Comparison of ENCODE assay signal across 8 cellular contexts in genomic region chr11:85663080-85663729, GRCh38. TPM values are rescaled to one million over a fixed set of nuclear protein-coding genes. Genes with fewer than 3 reads are reported as not detected.
A peak's percentile ranks its signal among the peaks of the same experiment; 100 is the strongest.
DNase-seq lines count a peak whose midpoint lies in the region; ATAC-seq and TF ChIP-seq lines count a peak whose summit lies in the region.

No MANE protein-coding gene starts in this region.

- no peak overlapping the region for H4K8ac ChIP-seq in neuronal stem cell (ENCODE audit: low read depth, low read length)

- H3K23ac ChIP-seq in neuronal stem cell (ENCODE audit: low read depth, low read length, poor library complexity): no peak overlapping the region

- H3K18ac ChIP-seq in neuronal stem cell (ENCODE audit: low read length): no peak overlapping the region

- H2AFZ ChIP-seq in OCI-LY3 (ENCODE audit: low read depth, low read length) (no peak overlapping the region), neuronal stem cell (ENCODE audit: low read length) (no peak overlapping the region)

- H2BK5ac ChIP-seq in neuronal stem cell (ENCODE audit: low read length): no peak overlapping the region

- H3K4me3 ChIP-seq in OCI-LY3 (ENCODE audit: low read length): peak overlapping the region; percentile 90
- peak overlapping the region; percentile 97 for H3K4me3 ChIP-seq in endodermal cell (ENCODE audit: low read length)
- H3K4me3 ChIP-seq in neuronal stem cell (ENCODE audit: low read length in 2 of 2): peak overlapping the region; percentile 84 to 97

- H3K9ac ChIP-seq in OCI-LY3 (ENCODE audit: low read length) (peak overlapping the region; percentile 95), endodermal cell (ENCODE audit: extremely low read depth, low read length, poor library complexity, severe bottlenecking) (peak overlapping the region; percentile 95), neuronal stem cell (ENCODE audit: low read depth, low read length, poor library complexity) (no peak overlapping the region)

- no peak overlapping the region for H2BK15ac ChIP-seq in neuronal stem cell (ENCODE audit: low read length)

- H3K79me2 ChIP-seq in OCI-LY3 (ENCODE audit: low read length): peaks cover 67% of the 10 kb centered on the region

- peaks cover 45% of the 10 kb centered on the region for H3K36me3 Mint-ChIP-seq in endodermal cell (ENCODE audit: low read depth)

- H3K4ac ChIP-seq in neuronal stem cell (ENCODE audit: low read length): no peak overlapping the region

- peaks cover 32% of the 10 kb centered on the region for H3K4me1 Mint-ChIP-seq in endodermal cell

- peak overlapping the region; percentile 98 for H3K4me2 ChIP-seq in OCI-LY3 (ENCODE audit: low read length)
- peak overlapping the region; percentile 53 for H3K4me2 ChIP-seq in neuronal stem cell (ENCODE audit: insufficient read depth, low read length, poor library complexity, severe bottlenecking)

- no peak overlapping the region for H2BK120ac ChIP-seq in neuronal stem cell (ENCODE audit: low read depth, low read length)

- no peak overlapping the region for H4K91ac ChIP-seq in neuronal stem cell (ENCODE audit: low read depth, low read length, poor library complexity)

- H3K9me3 ChIP-seq in OCI-LY3 (ENCODE audit: insufficient read depth, low read length) (no peaks in the 10 kb centered on the region), endodermal cell (ENCODE audit: control insufficient read depth, low read length) (no peaks in the 10 kb centered on the region), neuronal stem cell (replicated peaks in 1 of 2; ENCODE audit: control insufficient read depth in 2 of 2, insufficient read depth in 1 of 2, low read depth in 1 of 2, low read length in 2 of 2) (no peaks in the 10 kb centered on the region)

- no peak overlapping the region for H3K14ac ChIP-seq in neuronal stem cell (ENCODE audit: low read length)

- no peaks in the 10 kb centered on the region for H3K9me3 Mint-ChIP-seq in endodermal cell

- DNase-seq in DMS 273 (lab: John Stamatoyannopoulos, UW; ENCODE audit: unreplicated experiment) (peak; percentile 20), DMS 273 treated with DMSO at 0.1 percent for 48 hours (lab: John Stamatoyannopoulos, UW) (no peak), endodermal cell (no peak), neuronal stem cell (ENCODE audit: low spot score) (no peak), globus pallidus (ENCODE audit: low spot score) (no peak)

- 2 to 3% methylated on average over 7 to 10 of the region's 10 CpGs for WGBS in endodermal cell (ENCODE audit: insufficient coverage in 1 of 2, insufficient read length in 1 of 2), 2 experiments
- no CpG with 5 or more reads among the region's 10 CpGs for WGBS in neuronal stem cell (ENCODE audit: extremely low coverage in 2 of 2, insufficient read length in 2 of 2, insufficient replicate concordance in 1 of 2), 2 donors

- H3K27me3 Mint-ChIP-seq in endodermal cell (ENCODE audit: insufficient read depth): no peaks in the 10 kb centered on the region

- H3K36me3 ChIP-seq in OCI-LY3 (replicated peaks; ENCODE audit: low read depth, low read length) (peaks cover 53% of the 10 kb centered on the region), endodermal cell (ENCODE audit: control insufficient read depth, insufficient read depth, low read length) (peaks cover 44% of the 10 kb centered on the region), neuronal stem cell (replicated peaks in 1 of 2; ENCODE audit: control insufficient read depth in 2 of 2, insufficient read depth in 2 of 2, low read length in 2 of 2) (peaks cover 3 to 56% of the 10 kb centered on the region in 2 donors)

- no peak overlapping the region for H2BK12ac ChIP-seq in neuronal stem cell (ENCODE audit: low read length)

- ATAC-seq in GM21423 (IDR thresholded peaks at IDR 0.05; ENCODE audit: unreplicated experiment) (no peak), GM21515 (IDR thresholded peaks at IDR 0.05; ENCODE audit: unreplicated experiment) (no peak)

- H2AK5ac ChIP-seq in neuronal stem cell (ENCODE audit: low read depth, low read length): no peak overlapping the region

- H3K79me1 ChIP-seq in neuronal stem cell (ENCODE audit: low read depth, low read length): no peaks in the 10 kb centered on the region

- H3K27ac Mint-ChIP-seq in endodermal cell: peak overlapping the region; percentile 99

- TF ChIP-seq CTCF in OCI-LY3 (IDR thresholded peaks at IDR 0.05; ENCODE audit: low read depth, low read length): no peak
- no peak for TF ChIP-seq CTCF in endodermal cell (conservative IDR thresholded peaks at IDR 0.05)

- H3K4me1 ChIP-seq in OCI-LY3 (ENCODE audit: low read length) (peaks cover 33% of the 10 kb centered on the region), endodermal cell (ENCODE audit: control insufficient read depth, insufficient read depth, low read length) (no peaks in the 10 kb centered on the region), neuronal stem cell (ENCODE audit: control insufficient read depth in 2 of 2, insufficient read depth in 1 of 2, low read depth in 1 of 2, low read length in 2 of 2) (peaks cover 0 to 10% of the 10 kb centered on the region in 2 donors)

- peaks cover 53% of the 10 kb centered on the region for H4K20me1 ChIP-seq in OCI-LY3 (ENCODE audit: insufficient read depth, low read length)

- H3K27ac ChIP-seq in OCI-LY3 (ENCODE audit: low read length) (peak overlapping the region; percentile 78; the same call in 1 of the 2 replicates), endodermal cell (ENCODE audit: low read depth, low read length) (no peak overlapping the region), neuronal stem cell (replicated peaks; ENCODE audit: low read length) (no peak overlapping the region)

- H3K4me3 Mint-ChIP-seq in endodermal cell: peak overlapping the region; percentile 98

- H3K27me3 ChIP-seq in OCI-LY3 (ENCODE audit: low read depth, low read length) (no peaks in the 10 kb centered on the region), endodermal cell (ENCODE audit: control insufficient read depth, insufficient read depth, low read length, poor library complexity, severe bottlenecking) (no peaks in the 10 kb centered on the region), neuronal stem cell (ENCODE audit: control insufficient read depth in 3 of 3, insufficient read depth in 3 of 3, low read depth in 1 of 3, low read length in 3 of 3) (no peaks in the 10 kb centered on the region)

RNA-seq across cellular contexts. Expression of gene CREBZF, which starts 1.7 kb away (rescaled TPM):
- 10 to 100 TPM; 39.3 to 47.5 TPM for total RNA-seq in endodermal cell
- 52.6 TPM for polyA plus RNA-seq in endodermal cell (2013, experiment 1 of 2)
- polyA plus RNA-seq in endodermal cell (2013, experiment 2 of 2): 45.1 TPM
- polyA plus RNA-seq in neuronal stem cell (2013, experiment 1 of 2): 42.1 TPM
- 42.6 TPM for polyA plus RNA-seq in neuronal stem cell (2013, experiment 2 of 2)

RNA-seq across cellular contexts. Expression of gene TMEM126A, which starts 15.4 kb away (rescaled TPM):
- total RNA-seq in endodermal cell: 10 to 100 TPM; 26.3 to 26.7 TPM
- 35.4 TPM for polyA plus RNA-seq in endodermal cell (2013, experiment 1 of 2)
- 31.8 TPM for polyA plus RNA-seq in endodermal cell (2013, experiment 2 of 2)
- polyA plus RNA-seq in neuronal stem cell (2013, experiment 1 of 2): 49.6 TPM
- 51.7 TPM for polyA plus RNA-seq in neuronal stem cell (2013, experiment 2 of 2)

RNA-seq across cellular contexts. Expression of gene CCDC89, which starts 22.8 kb away (rescaled TPM):
- not detected for total RNA-seq in endodermal cell
- polyA plus RNA-seq in endodermal cell (2013, experiment 1 of 2): not detected
- 0.21 TPM for polyA plus RNA-seq in endodermal cell (2013, experiment 2 of 2)
- polyA plus RNA-seq in neuronal stem cell (2013, experiment 1 of 2): 0.04 TPM
- polyA plus RNA-seq in neuronal stem cell (2013, experiment 2 of 2): 0.03 TPM

RNA-seq across cellular contexts. Expression of gene TMEM126B, which starts 34.8 kb away (rescaled TPM):
- total RNA-seq in endodermal cell: 10 to 100 TPM; 56.4 to 57.3 TPM
- 63.5 TPM for polyA plus RNA-seq in endodermal cell (2013, experiment 1 of 2)
- polyA plus RNA-seq in endodermal cell (2013, experiment 2 of 2): 61.2 TPM
- 49.9 TPM for polyA plus RNA-seq in neuronal stem cell (2013, experiment 1 of 2)
- 52.2 TPM for polyA plus RNA-seq in neuronal stem cell (2013, experiment 2 of 2)

RNA-seq across cellular contexts. Expression of gene DLG2, which starts 36.1 kb away (rescaled TPM):
- 10 to 100 TPM in 1 of 2 donors, 1 to 10 TPM in 1; 9.6 to 10.6 TPM for total RNA-seq in endodermal cell
- 2.6 TPM for polyA plus RNA-seq in endodermal cell (2013, experiment 1 of 2)
- polyA plus RNA-seq in endodermal cell (2013, experiment 2 of 2): 2.7 TPM
- polyA plus RNA-seq in neuronal stem cell (2013, experiment 1 of 2): 1.2 TPM
- polyA plus RNA-seq in neuronal stem cell (2013, experiment 2 of 2): 1.6 TPM
